Comparison of ENCODE assay signal across 3 cellular contexts in the genomic region with DNA sequence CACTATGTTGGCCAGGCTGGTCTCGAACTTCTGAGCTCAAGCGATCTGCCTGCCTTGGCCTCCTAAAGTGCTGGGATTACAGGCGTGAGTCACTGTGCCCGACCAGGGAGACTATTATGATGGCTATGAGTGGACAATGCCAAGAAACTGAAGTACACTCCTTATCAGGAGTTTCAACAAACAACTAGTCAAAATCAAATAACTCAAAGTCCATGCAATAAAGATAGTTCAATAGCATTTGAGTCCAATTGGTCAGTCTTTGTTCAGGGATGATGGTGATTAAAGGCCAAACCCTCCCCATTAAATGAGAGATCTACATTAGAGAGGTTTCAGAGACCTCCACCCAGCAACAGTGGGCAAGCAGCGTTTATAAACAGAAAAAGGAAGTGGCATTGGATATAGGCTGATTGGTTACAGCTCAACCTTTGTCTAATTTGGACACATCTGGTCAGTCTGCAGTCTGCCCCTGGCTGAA.
TF ChIP-seq lines count a peak whose summit lies in the region.

No MANE protein-coding gene starts in this region.

TF ChIP-seq in IMR-90, 13 proteins besides CTCF, POLR2A, EP300 and RAD21:
- TF ChIP-seq BHLHE40 (IDR thresholded peaks at IDR 0.05; ENCODE audit: low read depth, low read length) (no peak), MAZ (IDR thresholded peaks at IDR 0.05; ENCODE audit: borderline replicate concordance, low read depth, low read length) (no peak), RFX5 (IDR thresholded peaks at IDR 0.05; ENCODE audit: low read depth, low read length) (no peak), SMC3 (IDR thresholded peaks at IDR 0.05; ENCODE audit: low read depth, low read length) (no peak), MXI1 (IDR thresholded peaks at IDR 0.05; ENCODE audit: borderline replicate concordance, low read depth, low read length) (no peak), RCOR1 (IDR thresholded peaks at IDR 0.05; ENCODE audit: insufficient replicate concordance, low read length) (no peak), CEBPB (IDR thresholded peaks at IDR 0.05; ENCODE audit: low read depth, low read length) (no peak), CHD1 (IDR thresholded peaks at IDR 0.05; ENCODE audit: low read depth, low read length) (no peak), MAFK (IDR thresholded peaks at IDR 0.05; ENCODE audit: low read depth, low read length) (no peak), FOS (IDR thresholded peaks at IDR 0.05; ENCODE audit: low read depth, low read length) (no peak), NFE2L2 (IDR thresholded peaks at IDR 0.05; ENCODE audit: low read depth, low read length) (no peak)
- TF ChIP-seq, protein P1, sequence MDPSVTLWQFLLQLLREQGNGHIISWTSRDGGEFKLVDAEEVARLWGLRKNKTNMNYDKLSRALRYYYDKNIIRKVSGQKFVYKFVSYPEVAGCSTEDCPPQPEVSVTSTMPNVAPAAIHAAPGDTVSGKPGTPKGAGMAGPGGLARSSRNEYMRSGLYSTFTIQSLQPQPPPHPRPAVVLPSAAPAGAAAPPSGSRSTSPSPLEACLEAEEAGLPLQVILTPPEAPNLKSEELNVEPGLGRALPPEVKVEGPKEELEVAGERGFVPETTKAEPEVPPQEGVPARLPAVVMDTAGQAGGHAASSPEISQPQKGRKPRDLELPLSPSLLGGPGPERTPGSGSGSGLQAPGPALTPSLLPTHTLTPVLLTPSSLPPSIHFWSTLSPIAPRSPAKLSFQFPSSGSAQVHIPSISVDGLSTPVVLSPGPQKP (IDR thresholded peaks at IDR 0.05; ENCODE audit: borderline replicate concordance, low read depth, low read length) = no peak
- TF ChIP-seq, protein P2, sequence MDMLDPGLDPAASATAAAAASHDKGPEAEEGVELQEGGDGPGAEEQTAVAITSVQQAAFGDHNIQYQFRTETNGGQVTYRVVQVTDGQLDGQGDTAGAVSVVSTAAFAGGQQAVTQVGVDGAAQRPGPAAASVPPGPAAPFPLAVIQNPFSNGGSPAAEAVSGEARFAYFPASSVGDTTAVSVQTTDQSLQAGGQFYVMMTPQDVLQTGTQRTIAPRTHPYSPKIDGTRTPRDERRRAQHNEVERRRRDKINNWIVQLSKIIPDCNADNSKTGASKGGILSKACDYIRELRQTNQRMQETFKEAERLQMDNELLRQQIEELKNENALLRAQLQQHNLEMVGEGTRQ (IDR thresholded peaks at IDR 0.05; ENCODE audit: low read depth, low read length) = no peak

TF ChIP-seq in K562, 482 proteins besides CTCF, POLR2A, EP300 and RAD21:
- no peak for TF ChIP-seq RBM39 (optimal IDR thresholded peaks at IDR 0.05; ENCODE audit: low read depth, low read length)
- TF ChIP-seq CBX8 (IDR thresholded peaks at IDR 0.05; ENCODE audit: borderline replicate concordance, extremely low read depth, low read depth, low read length, poor library complexity, severe bottlenecking) = no peak
- TF ChIP-seq KLF1 (tag; IDR thresholded peaks at IDR 0.05) = no peak
- TF ChIP-seq SPI1 (IDR thresholded peaks at IDR 0.05; ENCODE audit: borderline replicate concordance, low read depth, low read length) = peak; percentile 73
- TF ChIP-seq CHD4 (IDR thresholded peaks at IDR 0.05; ENCODE audit: insufficient read depth, insufficient replicate concordance, low read depth, low read length, poor library complexity, severe bottlenecking) = no peak
- TF ChIP-seq, protein P3, sequence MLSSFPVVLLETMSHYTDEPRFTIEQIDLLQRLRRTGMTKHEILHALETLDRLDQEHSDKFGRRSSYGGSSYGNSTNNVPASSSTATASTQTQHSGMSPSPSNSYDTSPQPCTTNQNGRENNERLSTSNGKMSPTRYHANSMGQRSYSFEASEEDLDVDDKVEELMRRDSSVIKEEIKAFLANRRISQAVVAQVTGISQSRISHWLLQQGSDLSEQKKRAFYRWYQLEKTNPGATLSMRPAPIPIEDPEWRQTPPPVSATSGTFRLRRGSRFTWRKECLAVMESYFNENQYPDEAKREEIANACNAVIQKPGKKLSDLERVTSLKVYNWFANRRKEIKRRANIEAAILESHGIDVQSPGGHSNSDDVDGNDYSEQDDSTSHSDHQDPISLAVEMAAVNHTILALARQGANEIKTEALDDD (IDR thresholded peaks at IDR 0.05) = 0 out of 2 replicates have a peak, but pooled peaks have one; percentile 17
- TF ChIP-seq ZNF431 (CRISPR knock-in tag; IDR thresholded peaks at IDR 0.05) = no peak
- TF ChIP-seq, protein P4, sequence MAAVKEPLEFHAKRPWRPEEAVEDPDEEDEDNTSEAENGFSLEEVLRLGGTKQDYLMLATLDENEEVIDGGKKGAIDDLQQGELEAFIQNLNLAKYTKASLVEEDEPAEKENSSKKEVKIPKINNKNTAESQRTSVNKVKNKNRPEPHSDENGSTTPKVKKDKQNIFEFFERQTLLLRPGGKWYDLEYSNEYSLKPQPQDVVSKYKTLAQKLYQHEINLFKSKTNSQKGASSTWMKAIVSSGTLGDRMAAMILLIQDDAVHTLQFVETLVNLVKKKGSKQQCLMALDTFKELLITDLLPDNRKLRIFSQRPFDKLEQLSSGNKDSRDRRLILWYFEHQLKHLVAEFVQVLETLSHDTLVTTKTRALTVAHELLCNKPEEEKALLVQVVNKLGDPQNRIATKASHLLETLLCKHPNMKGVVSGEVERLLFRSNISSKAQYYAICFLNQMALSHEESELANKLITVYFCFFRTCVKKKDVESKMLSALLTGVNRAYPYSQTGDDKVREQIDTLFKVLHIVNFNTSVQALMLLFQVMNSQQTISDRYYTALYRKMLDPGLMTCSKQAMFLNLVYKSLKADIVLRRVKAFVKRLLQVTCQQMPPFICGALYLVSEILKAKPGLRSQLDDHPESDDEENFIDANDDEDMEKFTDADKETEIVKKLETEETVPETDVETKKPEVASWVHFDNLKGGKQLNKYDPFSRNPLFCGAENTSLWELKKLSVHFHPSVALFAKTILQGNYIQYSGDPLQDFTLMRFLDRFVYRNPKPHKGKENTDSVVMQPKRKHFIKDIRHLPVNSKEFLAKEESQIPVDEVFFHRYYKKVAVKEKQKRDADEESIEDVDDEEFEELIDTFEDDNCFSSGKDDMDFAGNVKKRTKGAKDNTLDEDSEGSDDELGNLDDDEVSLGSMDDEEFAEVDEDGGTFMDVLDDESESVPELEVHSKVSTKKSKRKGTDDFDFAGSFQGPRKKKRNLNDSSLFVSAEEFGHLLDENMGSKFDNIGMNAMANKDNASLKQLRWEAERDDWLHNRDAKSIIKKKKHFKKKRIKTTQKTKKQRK (IDR thresholded peaks at IDR 0.05; ENCODE audit: borderline replicate concordance, low read depth, low read length) = no peak
- TF ChIP-seq CAMTA2 (CRISPR knock-in tag; conservative IDR thresholded peaks at IDR 0.05) = no peak
- TF ChIP-seq ZNF239 (CRISPR knock-in tag; IDR thresholded peaks at IDR 0.05) = no peak
- no peak for TF ChIP-seq TEAD2 (tag; IDR thresholded peaks at IDR 0.05)
- no peak for TF ChIP-seq ZNF561 (CRISPR knock-in tag; conservative IDR thresholded peaks at IDR 0.05)
- TF ChIP-seq ZNF324 (CRISPR knock-in tag; IDR thresholded peaks at IDR 0.05) = no peak

TF ChIP-seq in liver, 16 proteins besides CTCF, POLR2A, EP300 and RAD21:
- TF ChIP-seq HNF4A (conservative IDR thresholded peaks at IDR 0.05) = peak; percentile 99
- TF ChIP-seq, protein P5, sequence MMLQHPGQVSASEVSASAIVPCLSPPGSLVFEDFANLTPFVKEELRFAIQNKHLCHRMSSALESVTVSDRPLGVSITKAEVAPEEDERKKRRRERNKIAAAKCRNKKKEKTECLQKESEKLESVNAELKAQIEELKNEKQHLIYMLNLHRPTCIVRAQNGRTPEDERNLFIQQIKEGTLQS (IDR thresholded peaks at IDR 0.05) = peak; percentile 85
- peak in 1 of 2 donors; percentile 3 for TF ChIP-seq GABPA (IDR thresholded peaks at IDR 0.05 in 1 of 2, conservative IDR thresholded peaks at IDR 0.05 in 1 of 2)
- TF ChIP-seq, protein P6, sequence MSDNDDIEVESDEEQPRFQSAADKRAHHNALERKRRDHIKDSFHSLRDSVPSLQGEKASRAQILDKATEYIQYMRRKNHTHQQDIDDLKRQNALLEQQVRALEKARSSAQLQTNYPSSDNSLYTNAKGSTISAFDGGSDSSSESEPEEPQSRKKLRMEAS (IDR thresholded peaks at IDR 0.05) = no peak
- TF ChIP-seq YY1 (IDR thresholded peaks at IDR 0.05) = peak; percentile 77
- TF ChIP-seq NR2F2 (IDR thresholded peaks at IDR 0.05) = no peak
- no peak for TF ChIP-seq TAF1 (conservative IDR thresholded peaks at IDR 0.05)
- TF ChIP-seq HNF4G (IDR thresholded peaks at IDR 0.05) = peak; percentile 96
- TF ChIP-seq FOXA1 (IDR thresholded peaks at IDR 0.05) = peak; percentile 75
- TF ChIP-seq, protein P7, sequence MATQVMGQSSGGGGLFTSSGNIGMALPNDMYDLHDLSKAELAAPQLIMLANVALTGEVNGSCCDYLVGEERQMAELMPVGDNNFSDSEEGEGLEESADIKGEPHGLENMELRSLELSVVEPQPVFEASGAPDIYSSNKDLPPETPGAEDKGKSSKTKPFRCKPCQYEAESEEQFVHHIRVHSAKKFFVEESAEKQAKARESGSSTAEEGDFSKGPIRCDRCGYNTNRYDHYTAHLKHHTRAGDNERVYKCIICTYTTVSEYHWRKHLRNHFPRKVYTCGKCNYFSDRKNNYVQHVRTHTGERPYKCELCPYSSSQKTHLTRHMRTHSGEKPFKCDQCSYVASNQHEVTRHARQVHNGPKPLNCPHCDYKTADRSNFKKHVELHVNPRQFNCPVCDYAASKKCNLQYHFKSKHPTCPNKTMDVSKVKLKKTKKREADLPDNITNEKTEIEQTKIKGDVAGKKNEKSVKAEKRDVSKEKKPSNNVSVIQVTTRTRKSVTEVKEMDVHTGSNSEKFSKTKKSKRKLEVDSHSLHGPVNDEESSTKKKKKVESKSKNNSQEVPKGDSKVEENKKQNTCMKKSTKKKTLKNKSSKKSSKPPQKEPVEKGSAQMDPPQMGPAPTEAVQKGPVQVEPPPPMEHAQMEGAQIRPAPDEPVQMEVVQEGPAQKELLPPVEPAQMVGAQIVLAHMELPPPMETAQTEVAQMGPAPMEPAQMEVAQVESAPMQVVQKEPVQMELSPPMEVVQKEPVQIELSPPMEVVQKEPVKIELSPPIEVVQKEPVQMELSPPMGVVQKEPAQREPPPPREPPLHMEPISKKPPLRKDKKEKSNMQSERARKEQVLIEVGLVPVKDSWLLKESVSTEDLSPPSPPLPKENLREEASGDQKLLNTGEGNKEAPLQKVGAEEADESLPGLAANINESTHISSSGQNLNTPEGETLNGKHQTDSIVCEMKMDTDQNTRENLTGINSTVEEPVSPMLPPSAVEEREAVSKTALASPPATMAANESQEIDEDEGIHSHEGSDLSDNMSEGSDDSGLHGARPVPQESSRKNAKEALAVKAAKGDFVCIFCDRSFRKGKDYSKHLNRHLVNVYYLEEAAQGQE (IDR thresholded peaks at IDR 0.05) = peak; percentile 77
- TF ChIP-seq FOXA2 (IDR thresholded peaks at IDR 0.05) = peak; percentile 71
- TF ChIP-seq, protein P8, sequence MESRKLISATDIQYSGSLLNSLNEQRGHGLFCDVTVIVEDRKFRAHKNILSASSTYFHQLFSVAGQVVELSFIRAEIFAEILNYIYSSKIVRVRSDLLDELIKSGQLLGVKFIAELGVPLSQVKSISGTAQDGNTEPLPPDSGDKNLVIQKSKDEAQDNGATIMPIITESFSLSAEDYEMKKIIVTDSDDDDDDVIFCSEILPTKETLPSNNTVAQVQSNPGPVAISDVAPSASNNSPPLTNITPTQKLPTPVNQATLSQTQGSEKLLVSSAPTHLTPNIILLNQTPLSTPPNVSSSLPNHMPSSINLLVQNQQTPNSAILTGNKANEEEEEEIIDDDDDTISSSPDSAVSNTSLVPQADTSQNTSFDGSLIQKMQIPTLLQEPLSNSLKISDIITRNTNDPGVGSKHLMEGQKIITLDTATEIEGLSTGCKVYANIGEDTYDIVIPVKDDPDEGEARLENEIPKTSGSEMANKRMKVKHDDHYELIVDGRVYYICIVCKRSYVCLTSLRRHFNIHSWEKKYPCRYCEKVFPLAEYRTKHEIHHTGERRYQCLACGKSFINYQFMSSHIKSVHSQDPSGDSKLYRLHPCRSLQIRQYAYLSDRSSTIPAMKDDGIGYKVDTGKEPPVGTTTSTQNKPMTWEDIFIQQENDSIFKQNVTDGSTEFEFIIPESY (IDR thresholded peaks at IDR 0.05) = no peak
- TF ChIP-seq RXRA (IDR thresholded peaks at IDR 0.05) = peak; percentile 87 to 91
- TF ChIP-seq JUND (IDR thresholded peaks at IDR 0.05) = peak; percentile 96 to 99
- TF ChIP-seq SP1 (IDR thresholded peaks at IDR 0.05) = peak; percentile 96
- TF ChIP-seq EGR1 (IDR thresholded peaks at IDR 0.05; ENCODE audit: low read depth in 2 of 2) = no peak
